In genomic region chr19:16825312-16826168, GRCh38 we compare ENCODE assay signal across 8 cellular contexts. TPM values are rescaled to one million over a fixed set of nuclear protein-coding genes. Genes with fewer than 3 reads are reported as not detected.
DNase-seq lines count a peak whose midpoint lies in the region; ATAC-seq and TF ChIP-seq lines count a peak whose summit lies in the region.

No MANE protein-coding gene starts in this region.

- H3K27ac ChIP-seq in RWPE2 (ENCODE audit: poor library complexity, severe bottlenecking) = peak overlapping the region; percentile 52

- H3K9me3 ChIP-seq in RWPE2 (ENCODE audit: severe bottlenecking) = no peaks in the 10 kb centered on the region

- peak overlapping the region; percentile 51 for H3K4me3 Mint-ChIP-seq in T-helper 1 cell treated with Interleukin-12 subunit alpha and Interleukin-12 subunit beta and Interleukin-4 antibody, amounts not matched to agents 30 μg/mL and 1 μg/mL, for 36 hours

- no peaks in the 10 kb centered on the region for H3K36me3 Mint-ChIP-seq in T-helper 1 cell treated with Interleukin-12 subunit alpha and Interleukin-12 subunit beta and Interleukin-4 antibody, amounts not matched to agents 30 μg/mL and 1 μg/mL, for 36 hours (ENCODE audit: low read depth)

- no peaks in the 10 kb centered on the region for H3K9me3 Mint-ChIP-seq in T-helper 1 cell treated with Interleukin-12 subunit alpha and Interleukin-12 subunit beta and Interleukin-4 antibody, amounts not matched to agents 30 μg/mL and 1 μg/mL, for 36 hours

- no peak for TF ChIP-seq CTCF in RWPE2 (IDR thresholded peaks at IDR 0.05; ENCODE audit: poor library complexity, severe bottlenecking)
- TF ChIP-seq CTCF in epithelial cell of proximal tubule (conservative IDR thresholded peaks at IDR 0.05; ENCODE audit: low read depth, low read length) = no peak

- H3K27ac Mint-ChIP-seq in T-helper 1 cell treated with Interleukin-12 subunit alpha and Interleukin-12 subunit beta and Interleukin-4 antibody, amounts not matched to agents 30 μg/mL and 1 μg/mL, for 36 hours = no peak overlapping the region

- DNase-seq in T-helper 1 cell (no peak), RWPE2 (ENCODE audit: low spot score) (no peak), epithelial cell of proximal tubule (ENCODE audit: low read depth) (peak; percentile 60), myocyte (ENCODE audit: low read depth) (peak; percentile 71), T1000 (lab: John Stamatoyannopoulos, UW) (no peak)
- DNase-seq in stimulated activated CD4-positive, alpha-beta T cell treated with anti-CD3 and anti-CD28 coated beads, Interleukin-2, amount 100 ng/mL, for 48 hours = no peak

- H3K27me3 Mint-ChIP-seq in T-helper 1 cell treated with Interleukin-12 subunit alpha and Interleukin-12 subunit beta and Interleukin-4 antibody, amounts not matched to agents 30 μg/mL and 1 μg/mL, for 36 hours (ENCODE audit: low read depth) = peaks cover 29% of the 10 kb centered on the region

- peaks cover 16% of the 10 kb centered on the region for H3K4me1 Mint-ChIP-seq in T-helper 1 cell treated with Interleukin-12 subunit alpha and Interleukin-12 subunit beta and Interleukin-4 antibody, amounts not matched to agents 30 μg/mL and 1 μg/mL, for 36 hours (ENCODE audit: low read depth)

- H3K36me3 ChIP-seq in RWPE2 (ENCODE audit: low read depth) = peaks cover 5% of the 10 kb centered on the region; the same call in 1 of the 2 replicates

- peaks cover 30% of the 10 kb centered on the region for H3K4me1 ChIP-seq in RWPE2 (ENCODE audit: insufficient read depth, poor library complexity, severe bottlenecking)

- H3K27me3 ChIP-seq in RWPE2 (ENCODE audit: insufficient read depth, poor library complexity, severe bottlenecking) = no peaks in the 10 kb centered on the region

- ATAC-seq in RWPE2 (ENCODE audit: low read depth) (peak; percentile 26; the same call in 1 of the 3 replicates), HG02588 (IDR thresholded peaks at IDR 0.05; ENCODE audit: unreplicated experiment) (no peak)

- H3K4me3 ChIP-seq in RWPE2 (ENCODE audit: severe bottlenecking) = no peak overlapping the region
- H3K4me3 ChIP-seq in epithelial cell of proximal tubule (ENCODE audit: low read depth, low read length) = peak overlapping the region; percentile 29

RNA-seq across cellular contexts. Expression of gene SIN3B, which starts 3.7 kb away (rescaled TPM):
- total RNA-seq in epithelial cell of proximal tubule (20.4 and 24.8 TPM in 2 replicates), myocyte (19.8 and 22.2 TPM in 2 replicates)
- polyA plus RNA-seq in myocyte (2012) = 35.5 TPM

Comparison
In these comparisons a context has a peak if more than half of its experiments do, and no peak if none do; other contexts are left out.
1. DNase-seq: peak in epithelial cell of proximal tubule (single experiment) and myocyte (single experiment); none in T-helper 1 cell (0 of 5), RWPE2 (single experiment), T1000 (single experiment) and stimulated activated CD4-positive, alpha-beta T cell treated with anti-CD3 and anti-CD28 coated beads, Interleukin-2, amount 100 ng/mL, for 48 hours (0 of 2).